ENCODE assay signal across 33 cellular contexts in the genomic region with DNA sequence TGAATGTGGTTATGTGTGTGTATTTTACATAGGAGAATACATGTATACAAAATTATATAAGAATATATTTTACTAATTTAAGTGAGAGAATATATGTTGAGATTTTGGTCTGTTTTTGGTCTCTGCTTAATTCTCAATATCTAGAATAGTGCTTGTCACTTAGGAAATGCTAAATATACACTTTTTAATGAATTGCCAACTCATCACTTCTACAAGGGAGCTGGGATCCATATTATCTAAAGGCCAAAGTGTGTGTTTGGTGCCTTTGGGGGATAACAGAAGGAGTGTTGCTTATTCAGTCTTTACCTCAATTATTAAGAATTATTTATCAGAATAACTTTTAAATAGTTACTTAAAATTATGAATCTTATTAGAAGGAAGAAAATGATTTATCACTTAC.
"Had no signal": no experiment of that assay in that cellular context is flagged by ENCODE, and none has a peak within 500 bp of the region (broad histone marks: within the 10 kb centered on the region; RNA-seq: fewer than 3 reads in every experiment).

No MANE protein-coding gene starts in this region.

- H3K4me1 ChIP-seq: adrenal gland, ascending aorta, body of pancreas, breast epithelium had no signal

- ATAC-seq: activated naive CD4-positive, alpha-beta T cell treated with anti-CD3 and anti-CD28 coated beads, Interleukin-2, amount 50 U/mL, for 72 hours; activated naive CD8-positive, alpha-beta T cell treated with anti-CD3 and anti-CD28 coated beads, Interleukin-2, amount 50 U/mL, for 24 hours; activated T-cell treated with anti-CD3 and anti-CD28 coated beads, Interleukin-2, amount 50 U/mL, for 4 hours; activated T-cell treated with anti-CD3 and anti-CD28 coated beads, Interleukin-2, amount 50 U/mL, for 72 hours; activated T-helper 17 cell treated with anti-CD3 and anti-CD28 coated beads, Interleukin-2, amount 50 U/mL, for 72 hours; body of pancreas had no signal

- H3K36me3 ChIP-seq: adrenal gland, ascending aorta, brain microvascular endothelial cell, breast epithelium, cardiac muscle cell had no signal

- DNase-seq: activated effector memory CD4-positive, alpha-beta T cell treated with anti-CD3 and anti-CD28 coated beads, Interleukin-2, amount 50 U/mL, for 16 hours; activated effector memory CD4-positive, alpha-beta T cell treated with Interleukin-2 at 50 U/mL for 16 hours; activated gamma-delta T cell; activated gamma-delta T cell treated with Interleukin-2 at 50 U/mL for 16 hours; activated naive CD4-positive, alpha-beta T cell; activated naive CD4-positive, alpha-beta T cell treated with anti-CD3 and anti-CD28 coated beads for 36 hours; activated naive CD4-positive, alpha-beta T cell treated with anti-CD3 and anti-CD28 coated beads, Interleukin-2, amount 10 ng/mL, durations not matched to agents 7 days and 5 days; activated naive CD4-positive, alpha-beta T cell treated with anti-CD3 and anti-CD28 coated beads, Interleukin-2, amount 50 U/mL, for 16 hours; activated naive CD4-positive, alpha-beta T cell treated with Interleukin-2 at 50 U/mL for 16 hours; activated naive CD8-positive, alpha-beta T cell treated with anti-CD3 and anti-CD28 coated beads for 36 hours; activated naive CD8-positive, alpha-beta T cell treated with anti-CD3 and anti-CD28 coated beads, Interleukin-2, amount 10 ng/mL, durations not matched to agents 7 days and 5 days; activated naive CD8-positive, alpha-beta T cell treated with anti-CD3 and anti-CD28 coated beads, Interleukin-2, amount 50 U/mL, for 24 hours; activated T-cell treated with anti-CD3 and anti-CD28 coated beads, Interleukin-2, amount 50 U/mL, for 4 hours; activated T-cell treated with anti-CD3 and anti-CD28 coated beads, Interleukin-2, amount 50 U/mL, for 48 hours; activated T-cell treated with anti-CD3 and anti-CD28 coated beads, Interleukin-2, amount 50 U/mL, for 72 hours; adrenal gland; amniotic stem cell; amygdala; anterior cingulate cortex; aorta; body of pancreas; brain microvascular endothelial cell; caudate nucleus; central memory CD4-positive, alpha-beta T cell; cerebellar nuclear complex had no signal

- H3K9me3 ChIP-seq: adrenal gland, ascending aorta, body of pancreas, breast epithelium had no signal

- H3K27me3 ChIP-seq: adrenal gland, ascending aorta, body of pancreas, brain microvascular endothelial cell, breast epithelium, cardiac muscle cell had no signal

- FAIRE-seq: astrocyte, bronchial epithelial cell, colon had no signal

- H3K4me3 ChIP-seq: adrenal gland, ascending aorta, body of pancreas, breast epithelium, cardiac muscle cell had no signal

- H3K27ac ChIP-seq: adrenal gland, ascending aorta, body of pancreas, brain microvascular endothelial cell, breast epithelium, cardiac muscle cell had no signal
